ENCODE assay signal across 12 cellular contexts in the genomic region with DNA sequence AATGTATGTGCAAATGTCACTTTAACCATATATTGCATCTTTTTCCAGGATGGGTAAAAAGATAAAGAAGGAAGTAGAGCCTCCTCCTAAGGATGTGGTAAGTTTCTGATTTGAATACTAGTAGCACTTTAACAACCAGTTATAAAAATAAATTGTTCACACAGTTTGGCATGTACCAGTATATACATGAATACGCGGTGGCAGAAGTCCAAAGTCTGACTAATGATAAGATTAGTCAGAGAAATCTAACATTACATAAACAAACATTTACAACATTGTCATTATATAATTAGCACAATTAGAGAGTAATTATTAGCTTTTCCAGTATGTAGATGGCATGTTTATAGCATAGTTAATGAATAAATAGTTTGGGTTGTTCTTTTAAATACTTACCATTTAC. TPM values are rescaled to one million over a fixed set of nuclear protein-coding genes. Genes with fewer than 3 reads are reported as not detected.
DNase-seq lines count a peak whose midpoint lies in the region; ATAC-seq and TF ChIP-seq lines count a peak whose summit lies in the region.
"Had no signal": no experiment of that assay in that cellular context is flagged by ENCODE, and none has a peak within 500 bp of the region (broad histone marks: within the 10 kb centered on the region; RNA-seq: fewer than 3 reads in every experiment).

No MANE protein-coding gene starts in this region.

- CTCF ChIA-PET in activated CD8-positive, alpha-beta memory T cell treated with anti-CD3 and anti-CD28 coated beads, Interleukin-2, amount 10 ng/mL, durations not matched to agents 7 days and 5 days (lab: Charles Lee), result interaction anchor here (1.1 kb wide), 1 partner anchor 11 kb away, joined by 3 read pairs; no protein-coding TSS in a partner anchor

- H3K27me3 Mint-ChIP-seq in activated T-helper 2 cell treated with anti-CD3 and anti-CD28 coated beads, Interferon-gamma antibody, Interleukin-2, Interleukin-4, amounts not matched to agents 10 μg/mL and 5 μg/mL and 100 μg/mL, durations not matched to agents 14 hours and 24 hours and 36 hours (ENCODE audit: low read depth), result peaks cover 6% of the 10 kb centered on the region
- peaks cover 5% of the 10 kb centered on the region for H3K27me3 Mint-ChIP-seq in activated CD8-positive, alpha-beta memory T cell treated with anti-CD3 and anti-CD28 coated beads, Interleukin-2, amount 10 ng/mL, durations not matched to agents 7 days and 5 days

- H3K36me3 Mint-ChIP-seq in activated T-helper 2 cell treated with anti-CD3 and anti-CD28 coated beads, Interferon-gamma antibody, Interleukin-2, Interleukin-4, amounts not matched to agents 10 μg/mL and 5 μg/mL and 100 μg/mL, durations not matched to agents 14 hours and 24 hours and 36 hours (ENCODE audit: low read depth), result no peaks in the 10 kb centered on the region
- no peaks in the 10 kb centered on the region for H3K36me3 Mint-ChIP-seq in activated CD8-positive, alpha-beta memory T cell treated with anti-CD3 and anti-CD28 coated beads, Interleukin-2, amount 10 ng/mL, durations not matched to agents 7 days and 5 days

- no peaks in the 10 kb centered on the region for H3K9me3 Mint-ChIP-seq in activated T-helper 2 cell treated with anti-CD3 and anti-CD28 coated beads, Interferon-gamma antibody, Interleukin-2, Interleukin-4, amounts not matched to agents 10 μg/mL and 5 μg/mL and 100 μg/mL, durations not matched to agents 14 hours and 24 hours and 36 hours
- no peaks in the 10 kb centered on the region for H3K9me3 Mint-ChIP-seq in activated CD8-positive, alpha-beta memory T cell treated with anti-CD3 and anti-CD28 coated beads, Interleukin-2, amount 10 ng/mL, durations not matched to agents 7 days and 5 days (ENCODE audit: low read depth)
- H3K9me3 Mint-ChIP-seq: activated T-cell treated with anti-CD3 and anti-CD28 coated beads, Interleukin-2, amount 50 U/mL, for 4 hours had no signal

- DNase-seq in astrocyte of the spinal cord (ENCODE audit: low read depth, low spot score) (peak; percentile 47), stromal cell of bone marrow (ENCODE audit: low read depth) (peak; percentile 30)
- DNase-seq in activated T-helper 2 cell treated with anti-CD3 and anti-CD28 coated beads, Interferon-gamma antibody, Interleukin-2, Interleukin-4, amounts not matched to agents 10 μg/mL and 5 μg/mL and 100 μg/mL, durations not matched to agents 14 hours and 24 hours and 36 hours (ENCODE audit: low spot score), result no peak
- no peak for DNase-seq in activated CD8-positive, alpha-beta memory T cell treated with anti-CD3 and anti-CD28 coated beads, Interleukin-2, amount 10 ng/mL, durations not matched to agents 7 days and 5 days
- DNase-seq: activated T-cell treated with anti-CD3 and anti-CD28 coated beads, Interleukin-2, amount 50 U/mL, for 4 hours; effector CD4-positive, alpha-beta T cell; left lung; T-helper 1 cell had no signal

- in situ Hi-C loops in astrocyte of the spinal cord (cut with HindIII; ENCODE audit: low sequenced_read_pairs), result no loop called here

- no peak overlapping the region for H3K4me3 ChIP-seq in astrocyte of the spinal cord (ENCODE audit: low read depth, low read length)
- H3K4me3 ChIP-seq: left lung had no signal

- TF ChIP-seq CTCF in astrocyte of the spinal cord (IDR thresholded peaks at IDR 0.05; ENCODE audit: low read depth, low read length), result no peak

- H3K27ac Mint-ChIP-seq in activated T-helper 2 cell treated with anti-CD3 and anti-CD28 coated beads, Interferon-gamma antibody, Interleukin-2, Interleukin-4, amounts not matched to agents 10 μg/mL and 5 μg/mL and 100 μg/mL, durations not matched to agents 14 hours and 24 hours and 36 hours, result no peak overlapping the region
- H3K27ac Mint-ChIP-seq in activated CD8-positive, alpha-beta memory T cell treated with anti-CD3 and anti-CD28 coated beads, Interleukin-2, amount 10 ng/mL, durations not matched to agents 7 days and 5 days, result no peak overlapping the region

- intact Hi-C loops in activated T-helper 2 cell treated with anti-CD3 and anti-CD28 coated beads, Interferon-gamma antibody, Interleukin-2, Interleukin-4, amounts not matched to agents 10 μg/mL and 5 μg/mL and 100 μg/mL, durations not matched to agents 14 hours and 24 hours and 36 hours (cut with micrococcal nuclease), result no loop called here

- ATAC-seq in GM19438 (IDR thresholded peaks at IDR 0.05; ENCODE audit: low read depth, unreplicated experiment) (peak; percentile 61), HG03175 (IDR thresholded peaks at IDR 0.05; ENCODE audit: unreplicated experiment) (peak; percentile 56), HG02973 (IDR thresholded peaks at IDR 0.05; ENCODE audit: unreplicated experiment) (no peak)
- ATAC-seq in activated CD8-positive, alpha-beta memory T cell treated with anti-CD3 and anti-CD28 coated beads, Interleukin-2, amount 10 ng/mL, durations not matched to agents 7 days and 5 days, result no peak
- ATAC-seq: activated T-cell treated with anti-CD3 and anti-CD28 coated beads, Interleukin-2, amount 50 U/mL, for 4 hours; left lung had no signal

- no peak overlapping the region for H3K4me3 Mint-ChIP-seq in activated T-helper 2 cell treated with anti-CD3 and anti-CD28 coated beads, Interferon-gamma antibody, Interleukin-2, Interleukin-4, amounts not matched to agents 10 μg/mL and 5 μg/mL and 100 μg/mL, durations not matched to agents 14 hours and 24 hours and 36 hours (ENCODE audit: low read depth)
- H3K4me3 Mint-ChIP-seq in activated CD8-positive, alpha-beta memory T cell treated with anti-CD3 and anti-CD28 coated beads, Interleukin-2, amount 10 ng/mL, durations not matched to agents 7 days and 5 days, result no peak overlapping the region
- H3K4me3 Mint-ChIP-seq: activated T-cell treated with anti-CD3 and anti-CD28 coated beads, Interleukin-2, amount 50 U/mL, for 4 hours had no signal

- H3K4me1 Mint-ChIP-seq in activated T-helper 2 cell treated with anti-CD3 and anti-CD28 coated beads, Interferon-gamma antibody, Interleukin-2, Interleukin-4, amounts not matched to agents 10 μg/mL and 5 μg/mL and 100 μg/mL, durations not matched to agents 14 hours and 24 hours and 36 hours (ENCODE audit: low read depth), result no peaks in the 10 kb centered on the region
- peaks cover 5% of the 10 kb centered on the region for H3K4me1 Mint-ChIP-seq in activated CD8-positive, alpha-beta memory T cell treated with anti-CD3 and anti-CD28 coated beads, Interleukin-2, amount 10 ng/mL, durations not matched to agents 7 days and 5 days

RNA-seq across cellular contexts. Expression of a gene that starts 4.1 kb away (rescaled TPM):
- total RNA-seq in activated T-helper 2 cell treated with anti-CD3 and anti-CD28 coated beads, Interferon-gamma antibody, Interleukin-2, Interleukin-4, amounts not matched to agents 10 μg/mL and 5 μg/mL and 100 μg/mL, durations not matched to agents 14 hours and 24 hours and 36 hours, result not detected in 2 replicates
- not detected for total RNA-seq in activated CD8-positive, alpha-beta memory T cell treated with anti-CD3 and anti-CD28 coated beads, Interleukin-2, amount 10 ng/mL, durations not matched to agents 7 days and 5 days
- total RNA-seq: activated T-cell treated with anti-CD3 and anti-CD28 coated beads, Interleukin-2, amount 50 U/mL, for 4 hours; pulmonary artery endothelial cell had no signal

Comparison
In these comparisons a context has a peak if more than half of its experiments do, and no peak if none do; other contexts are left out.
1. ATAC-seq: peak in GM19438 (single experiment) and HG03175 (single experiment); none in activated CD8-positive, alpha-beta memory T cell treated with anti-CD3 and anti-CD28 coated beads, Interleukin-2, amount 10 ng/mL, durations not matched to agents 7 days and 5 days (single experiment) and HG02973 (single experiment).
2. DNase-seq: peak in astrocyte of the spinal cord (single experiment) and stromal cell of bone marrow (single experiment); none in activated T-helper 2 cell treated with anti-CD3 and anti-CD28 coated beads, Interferon-gamma antibody, Interleukin-2, Interleukin-4, amounts not matched to agents 10 μg/mL and 5 μg/mL and 100 μg/mL, durations not matched to agents 14 hours and 24 hours and 36 hours (single experiment) and activated CD8-positive, alpha-beta memory T cell treated with anti-CD3 and anti-CD28 coated beads, Interleukin-2, amount 10 ng/mL, durations not matched to agents 7 days and 5 days (single experiment).